1 cellular context compared by ENCODE assay signal in genomic region chr22:21612858-21613257, GRCh38.
TF ChIP-seq lines count a peak whose summit lies in the region.

No MANE protein-coding gene starts in this region.

TF ChIP-seq in WTC11, 78 proteins besides CTCF, POLR2A, EP300 and RAD21:
- TF ChIP-seq NR3C1 (CRISPR knock-in tag; conservative IDR thresholded peaks at IDR 0.05; ENCODE audit: low read depth) (no peak), USF1 (CRISPR knock-in tag; IDR thresholded peaks at IDR 0.05) (no peak), NR2C2 (CRISPR knock-in tag; IDR thresholded peaks at IDR 0.05) (no peak), ATF1 (CRISPR knock-in tag; IDR thresholded peaks at IDR 0.05) (no peak), ATF6 (CRISPR knock-in tag; IDR thresholded peaks at IDR 0.05) (no peak), IRF2 (CRISPR knock-in tag; IDR thresholded peaks at IDR 0.05; ENCODE audit: borderline replicate concordance, low read depth) (no peak), STAT6 (CRISPR knock-in tag; conservative IDR thresholded peaks at IDR 0.05; ENCODE audit: low read depth) (no peak), ARID4B (CRISPR knock-in tag; IDR thresholded peaks at IDR 0.05; ENCODE audit: borderline replicate concordance) (no peak), ZNF263 (CRISPR knock-in tag; IDR thresholded peaks at IDR 0.05; ENCODE audit: low read depth) (no peak), TEAD4 (CRISPR knock-in tag; IDR thresholded peaks at IDR 0.05) (no peak), HMGA2 (CRISPR knock-in tag; IDR thresholded peaks at IDR 0.05) (no peak), ZNF138 (CRISPR knock-in tag; conservative IDR thresholded peaks at IDR 0.05) (no peak), KAT7 (CRISPR knock-in tag; IDR thresholded peaks at IDR 0.05; ENCODE audit: borderline replicate concordance) (no peak)
- TF ChIP-seq, protein P1, sequence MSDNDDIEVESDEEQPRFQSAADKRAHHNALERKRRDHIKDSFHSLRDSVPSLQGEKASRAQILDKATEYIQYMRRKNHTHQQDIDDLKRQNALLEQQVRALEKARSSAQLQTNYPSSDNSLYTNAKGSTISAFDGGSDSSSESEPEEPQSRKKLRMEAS (CRISPR knock-in tag; IDR thresholded peaks at IDR 0.05): no peak
- TF ChIP-seq, protein P2, sequence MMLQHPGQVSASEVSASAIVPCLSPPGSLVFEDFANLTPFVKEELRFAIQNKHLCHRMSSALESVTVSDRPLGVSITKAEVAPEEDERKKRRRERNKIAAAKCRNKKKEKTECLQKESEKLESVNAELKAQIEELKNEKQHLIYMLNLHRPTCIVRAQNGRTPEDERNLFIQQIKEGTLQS (CRISPR knock-in tag; conservative IDR thresholded peaks at IDR 0.05): no peak
- TF ChIP-seq, protein P3, sequence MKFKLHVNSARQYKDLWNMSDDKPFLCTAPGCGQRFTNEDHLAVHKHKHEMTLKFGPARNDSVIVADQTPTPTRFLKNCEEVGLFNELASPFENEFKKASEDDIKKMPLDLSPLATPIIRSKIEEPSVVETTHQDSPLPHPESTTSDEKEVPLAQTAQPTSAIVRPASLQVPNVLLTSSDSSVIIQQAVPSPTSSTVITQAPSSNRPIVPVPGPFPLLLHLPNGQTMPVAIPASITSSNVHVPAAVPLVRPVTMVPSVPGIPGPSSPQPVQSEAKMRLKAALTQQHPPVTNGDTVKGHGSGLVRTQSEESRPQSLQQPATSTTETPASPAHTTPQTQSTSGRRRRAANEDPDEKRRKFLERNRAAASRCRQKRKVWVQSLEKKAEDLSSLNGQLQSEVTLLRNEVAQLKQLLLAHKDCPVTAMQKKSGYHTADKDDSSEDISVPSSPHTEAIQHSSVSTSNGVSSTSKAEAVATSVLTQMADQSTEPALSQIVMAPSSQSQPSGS (CRISPR knock-in tag; IDR thresholded peaks at IDR 0.05; ENCODE audit: borderline replicate concordance, low read depth): no peak
